In genomic region chr3:105387122-105387751, GRCh38 we compare ENCODE assay signal across 1 cellular context.
TF ChIP-seq lines count a peak whose summit lies in the region.

No MANE protein-coding gene starts in this region.

TF ChIP-seq in HepG2, 621 proteins besides CTCF, POLR2A, EP300 and RAD21 (continued from another document and continues in another):
- TF ChIP-seq ZNF710 (CRISPR knock-in tag; IDR thresholded peaks at IDR 0.05; ENCODE audit: borderline replicate concordance) (peak; percentile 84), ZFP37 (CRISPR knock-in tag; IDR thresholded peaks at IDR 0.05; ENCODE audit: borderline replicate concordance) (no peak), CCDC6 (CRISPR knock-in tag; IDR thresholded peaks at IDR 0.05) (no peak), ZNF235 (CRISPR knock-in tag; IDR thresholded peaks at IDR 0.05; ENCODE audit: borderline replicate concordance) (no peak), FOXA3 (CRISPR knock-in tag; IDR thresholded peaks at IDR 0.05) (peak; percentile 98), SNRNP70 (IDR thresholded peaks at IDR 0.05; ENCODE audit: low read depth, low read length) (no peak), ZNF776 (CRISPR knock-in tag; IDR thresholded peaks at IDR 0.05) (no peak), IRF2 (CRISPR knock-in tag; IDR thresholded peaks at IDR 0.05) (peak; percentile 37; the same call in 1 of the 2 replicates), NBN (conservative IDR thresholded peaks at IDR 0.05) (no peak), GFI1 (CRISPR knock-in tag; IDR thresholded peaks at IDR 0.05; ENCODE audit: borderline replicate concordance) (peak; percentile 90; the same call in 1 of the 2 replicates), NR1H2 (CRISPR knock-in tag; IDR thresholded peaks at IDR 0.05; ENCODE audit: borderline replicate concordance, low read depth) (no peak), SNAPC2 (CRISPR knock-in tag; IDR thresholded peaks at IDR 0.05) (peak; percentile 45; the same call in 1 of the 2 replicates), ZNF333 (CRISPR knock-in tag; IDR thresholded peaks at IDR 0.05; ENCODE audit: borderline replicate concordance) (no peak), ZNF569 (CRISPR knock-in tag; IDR thresholded peaks at IDR 0.05; ENCODE audit: borderline replicate concordance) (no peak), GABPB1 (CRISPR knock-in tag; IDR thresholded peaks at IDR 0.05) (peak; percentile 41; the same call in 1 of the 2 replicates), ARID5B (CRISPR knock-in tag; IDR thresholded peaks at IDR 0.05) (peak; percentile 99), HOXA9 (CRISPR knock-in tag; IDR thresholded peaks at IDR 0.05; ENCODE audit: borderline replicate concordance) (0 out of 2 replicates have a peak, but pooled peaks have one; percentile 75), TCF7L2 (IDR thresholded peaks at IDR 0.05; ENCODE audit: low read depth, low read length) (peak; percentile 46; the same call in 1 of the 2 replicates), NKX3-1 (CRISPR knock-in tag; IDR thresholded peaks at IDR 0.05) (0 out of 2 replicates have a peak, but pooled peaks have one; percentile 46), ZHX2 (IDR thresholded peaks at IDR 0.05; ENCODE audit: low read depth) (no peak), ZHX2 (CRISPR knock-in tag; IDR thresholded peaks at IDR 0.05; ENCODE audit: borderline replicate concordance) (peak; percentile 50; the same call in 1 of the 2 replicates), GLI4 (CRISPR knock-in tag; IDR thresholded peaks at IDR 0.05; ENCODE audit: borderline replicate concordance) (no peak), HHEX (CRISPR knock-in tag; IDR thresholded peaks at IDR 0.05) (peak; percentile 86), ZUFSP (CRISPR knock-in tag; IDR thresholded peaks at IDR 0.05; ENCODE audit: borderline replicate concordance) (no peak), CEBPB (IDR thresholded peaks at IDR 0.05; ENCODE audit: borderline replicate concordance, low read depth, low read length) (peak; percentile 98), ATF7 (IDR thresholded peaks at IDR 0.05) (peak; percentile 49; the same call in 1 of the 2 replicates), ATF7 (CRISPR knock-in tag; IDR thresholded peaks at IDR 0.05) (no peak), ZNF607 (CRISPR knock-in tag; IDR thresholded peaks at IDR 0.05; ENCODE audit: borderline replicate concordance) (no peak), BCL6 (CRISPR knock-in tag; IDR thresholded peaks at IDR 0.05) (peak; percentile 84), ZGPAT (CRISPR knock-in tag; IDR thresholded peaks at IDR 0.05) (peak; percentile 94), HNF1A (IDR thresholded peaks at IDR 0.05; ENCODE audit: low read depth) (peak; percentile 77), HNF1A (CRISPR knock-in tag; IDR thresholded peaks at IDR 0.05; ENCODE audit: borderline replicate concordance) (no peak; the same call in 1 of the 2 replicates), SRSF9 (IDR thresholded peaks at IDR 0.05; ENCODE audit: borderline replicate concordance, insufficient read depth, low read depth, low read length, poor library complexity, severe bottlenecking) (no peak), ZNF580 (CRISPR knock-in tag; IDR thresholded peaks at IDR 0.05; ENCODE audit: borderline replicate concordance, low read depth) (0 out of 2 replicates have a peak, but pooled peaks have one; percentile 25), RNF2 (conservative IDR thresholded peaks at IDR 0.05; ENCODE audit: low read depth) (no peak), ZSCAN9 (CRISPR knock-in tag; IDR thresholded peaks at IDR 0.05; ENCODE audit: borderline replicate concordance) (0 out of 2 replicates have a peak, but pooled peaks have one; percentile 50), HMGA1 (CRISPR knock-in tag; conservative IDR thresholded peaks at IDR 0.05) (no peak), PBX3 (CRISPR knock-in tag; IDR thresholded peaks at IDR 0.05; ENCODE audit: borderline replicate concordance) (no peak), FOXC1 (CRISPR knock-in tag; IDR thresholded peaks at IDR 0.05; ENCODE audit: borderline replicate concordance) (no peak), ZFP36 (IDR thresholded peaks at IDR 0.05; ENCODE audit: borderline replicate concordance, low read depth, low read length, partially characterized antibody) (peak; percentile 54)
